Comparison of ENCODE assay signal across 17 cellular contexts in genomic region chr17:47872019-47872650, GRCh38. TPM values are rescaled to one million over a fixed set of nuclear protein-coding genes. Genes with fewer than 3 reads are reported as not detected.
DNase-seq lines count a peak whose midpoint lies in the region; ATAC-seq, FAIRE-seq and TF ChIP-seq lines count a peak whose summit lies in the region.
"Had no signal": no experiment of that assay in that cellular context is flagged by ENCODE, and none has a peak within 500 bp of the region (broad histone marks: within the 10 kb centered on the region; RNA-seq: fewer than 3 reads in every experiment).

No MANE protein-coding gene starts in this region.

- H3K27ac Mint-ChIP-seq in stimulated activated naive B cell treated with anti-CD40 and anti-IgM and Interleukin-4, amounts not matched to agents 10 μg/mL and 1 μg/mL and 100 μg/mL, for 72 hours: no peak overlapping the region
- no peak overlapping the region for H3K27ac Mint-ChIP-seq in activated CD4-positive, alpha-beta T cell treated with anti-CD3 and anti-CD28 coated beads, Interleukin-2, amount 10 ng/mL, durations not matched to agents 7 days and 5 days
- H3K27ac Mint-ChIP-seq in Calu3 (ENCODE audit: unreplicated experiment): no peak overlapping the region
- H3K27ac Mint-ChIP-seq: activated CD8-positive, alpha-beta T cell treated with anti-CD3 and anti-CD28 coated beads for 36 hours; CD8-positive, alpha-beta T cell; naive thymus-derived CD4-positive, alpha-beta T cell had no signal

- ATAC-seq in stimulated activated naive B cell treated with anti-CD40 and anti-IgM and Interleukin-4, amounts not matched to agents 10 μg/mL and 1 μg/mL and 100 μg/mL, for 72 hours (replicated peaks): peak; percentile 23 to 29
- ATAC-seq in GM18873 (IDR thresholded peaks at IDR 0.05; ENCODE audit: low FRiP score, unreplicated experiment): no peak
- ATAC-seq: activated CD8-positive, alpha-beta T cell treated with anti-CD3 and anti-CD28 coated beads for 36 hours; CD8-positive, alpha-beta T cell; naive thymus-derived CD4-positive, alpha-beta T cell; right lobe of liver had no signal

- no peaks in the 10 kb centered on the region for H3K9me3 Mint-ChIP-seq in stimulated activated naive B cell treated with anti-CD40 and anti-IgM and Interleukin-4, amounts not matched to agents 10 μg/mL and 1 μg/mL and 100 μg/mL, for 72 hours
- H3K9me3 Mint-ChIP-seq in activated CD4-positive, alpha-beta T cell treated with anti-CD3 and anti-CD28 coated beads, Interleukin-2, amount 10 ng/mL, durations not matched to agents 7 days and 5 days: no peaks in the 10 kb centered on the region
- no peaks in the 10 kb centered on the region for H3K9me3 Mint-ChIP-seq in Calu3 (ENCODE audit: low read depth, unreplicated experiment)
- H3K9me3 Mint-ChIP-seq: activated CD8-positive, alpha-beta T cell treated with anti-CD3 and anti-CD28 coated beads for 36 hours; CD8-positive, alpha-beta T cell; naive thymus-derived CD4-positive, alpha-beta T cell had no signal

- CTCF ChIA-PET in activated CD4-positive, alpha-beta T cell treated with anti-CD3 and anti-CD28 coated beads, Interleukin-2, amount 10 ng/mL, durations not matched to agents 7 days and 5 days (lab: Charles Lee): interaction anchor here (0.7 to 2.9 kb wide), 7 partner anchors 9 to 1841 kb away, joined by 3 to 8 read pairs (median 4); partner anchors contain the start of gene SCRN2
- CTCF ChIA-PET in Calu3 (lab: Charles Lee): interaction anchor here (0.7 to 1.2 kb wide), 2 partner anchors 12 to 13 kb away, joined by 3 read pairs; no protein-coding TSS in a partner anchor

- intact Hi-C loops in Calu3 (cut with micrococcal nuclease; ENCODE audit: unreplicated experiment): no loop called here

- FAIRE-seq in bronchial epithelial cell (lab: Jason Lieb, UNC): peak; percentile 43
- FAIRE-seq: frontal cortex had no signal

- H3K27me3 ChIP-seq in bronchial epithelial cell (ENCODE audit: control insufficient read depth, insufficient read depth, low read length): peaks cover 4% of the 10 kb centered on the region
- H3K27me3 ChIP-seq: right lobe of liver had no signal

- peaks cover 52 to 68% of the 10 kb centered on the region in 2 donors for H3K27me3 Mint-ChIP-seq in stimulated activated naive B cell treated with anti-CD40 and anti-IgM and Interleukin-4, amounts not matched to agents 10 μg/mL and 1 μg/mL and 100 μg/mL, for 72 hours
- H3K27me3 Mint-ChIP-seq in activated CD4-positive, alpha-beta T cell treated with anti-CD3 and anti-CD28 coated beads, Interleukin-2, amount 10 ng/mL, durations not matched to agents 7 days and 5 days: peaks cover 59% of the 10 kb centered on the region
- H3K27me3 Mint-ChIP-seq in Calu3 (ENCODE audit: unreplicated experiment): peaks cover 95% of the 10 kb centered on the region

- DNase-seq in NOMO-1 treated with DMSO at 0.1 percent for 48 hours (lab: John Stamatoyannopoulos, UW; ENCODE audit: unreplicated experiment) (peak; percentile 24), NOMO-1 treated with dmso at 0.1 percent for 144 hours (lab: John Stamatoyannopoulos, UW; ENCODE audit: unreplicated experiment) (no peak), bronchial epithelial cell (ENCODE audit: low read depth) (peak; percentile 48), iPS-NIHi7 (ENCODE audit: extremely low spot score) (peak; percentile 60), Calu3 (no peak)
- no peak for DNase-seq in stimulated activated naive B cell treated with anti-CD40 and anti-IgM and Interleukin-4, amounts not matched to agents 10 μg/mL and 1 μg/mL and 100 μg/mL, for 72 hours
- no peak for DNase-seq in activated CD4-positive, alpha-beta T cell treated with anti-CD3 and anti-CD28 coated beads, Interleukin-2, amount 10 ng/mL, durations not matched to agents 7 days and 5 days
- DNase-seq: activated CD8-positive, alpha-beta T cell treated with anti-CD3 and anti-CD28 coated beads for 36 hours; CD8-positive, alpha-beta T cell; GF-D8; left cardiac atrium; naive thymus-derived CD4-positive, alpha-beta T cell; NCI-H2029 had no signal

- TF ChIP-seq CTCF in bronchial epithelial cell (IDR thresholded peaks at IDR 0.05; ENCODE audit: insufficient read depth, low read length, severe bottlenecking) (no peak), Calu3 (IDR thresholded peaks at IDR 0.05; ENCODE audit: unreplicated experiment) (no peak)

- no TSS peak for BruUV-seq in Calu3 (replicated peaks; lab: Mats Ljungman, UMichigan)

- H3K36me3 Mint-ChIP-seq in stimulated activated naive B cell treated with anti-CD40 and anti-IgM and Interleukin-4, amounts not matched to agents 10 μg/mL and 1 μg/mL and 100 μg/mL, for 72 hours: no peaks in the 10 kb centered on the region
- no peaks in the 10 kb centered on the region for H3K36me3 Mint-ChIP-seq in activated CD4-positive, alpha-beta T cell treated with anti-CD3 and anti-CD28 coated beads, Interleukin-2, amount 10 ng/mL, durations not matched to agents 7 days and 5 days (ENCODE audit: low read depth)
- H3K36me3 Mint-ChIP-seq in Calu3 (ENCODE audit: insufficient read depth, unreplicated experiment): no peaks in the 10 kb centered on the region
- H3K36me3 Mint-ChIP-seq: CD8-positive, alpha-beta T cell had no signal

- no peaks in the 10 kb centered on the region for H3K36me3 ChIP-seq in bronchial epithelial cell (ENCODE audit: control insufficient read depth, insufficient read depth, low read length)
- H3K36me3 ChIP-seq: right lobe of liver had no signal

- H3K4me3 Mint-ChIP-seq in stimulated activated naive B cell treated with anti-CD40 and anti-IgM and Interleukin-4, amounts not matched to agents 10 μg/mL and 1 μg/mL and 100 μg/mL, for 72 hours: no peak overlapping the region
- no peak overlapping the region for H3K4me3 Mint-ChIP-seq in activated CD4-positive, alpha-beta T cell treated with anti-CD3 and anti-CD28 coated beads, Interleukin-2, amount 10 ng/mL, durations not matched to agents 7 days and 5 days
- no peak overlapping the region for H3K4me3 Mint-ChIP-seq in Calu3 (ENCODE audit: low read depth, unreplicated experiment)
- H3K4me3 Mint-ChIP-seq: activated CD8-positive, alpha-beta T cell treated with anti-CD3 and anti-CD28 coated beads for 36 hours; CD8-positive, alpha-beta T cell; naive thymus-derived CD4-positive, alpha-beta T cell had no signal

- peaks cover 3 to 20% of the 10 kb centered on the region in 2 donors for H3K4me1 Mint-ChIP-seq in stimulated activated naive B cell treated with anti-CD40 and anti-IgM and Interleukin-4, amounts not matched to agents 10 μg/mL and 1 μg/mL and 100 μg/mL, for 72 hours
- H3K4me1 Mint-ChIP-seq in activated CD4-positive, alpha-beta T cell treated with anti-CD3 and anti-CD28 coated beads, Interleukin-2, amount 10 ng/mL, durations not matched to agents 7 days and 5 days: no peaks in the 10 kb centered on the region
- H3K4me1 Mint-ChIP-seq in Calu3 (ENCODE audit: low read depth, unreplicated experiment): no peaks in the 10 kb centered on the region

- H3K4me3 ChIP-seq in bronchial epithelial cell (ENCODE audit: low read depth, low read length): peak overlapping the region; percentile 20
- H3K4me3 ChIP-seq: dorsolateral prefrontal cortex, right lobe of liver had no signal

- POLR2A ChIA-PET in activated CD4-positive, alpha-beta T cell treated with anti-CD3 and anti-CD28 coated beads, Interleukin-2, amount 10 ng/mL, durations not matched to agents 7 days and 5 days (lab: Charles Lee): no interaction called here

RNA-seq across cellular contexts. Expression of gene SP6, which starts 21.2 kb away (rescaled TPM):
- total RNA-seq in bronchial epithelial cell: 0.79 and 2.4 TPM in 2 replicates
- total RNA-seq in activated CD4-positive, alpha-beta T cell treated with anti-CD3 and anti-CD28 coated beads, Interleukin-2, amount 10 ng/mL, durations not matched to agents 7 days and 5 days: not detected
- total RNA-seq in Calu3 (2022): 1.1 and 1.2 TPM in 2 replicates
- total RNA-seq: frontal cortex had no signal

RNA-seq across cellular contexts. Expression of gene SP2, which starts 23.9 kb away (rescaled TPM):
- total RNA-seq in bronchial epithelial cell (1.1 and 1.7 TPM in 2 replicates), Calu3 (2022) (21.5 and 22.4 TPM in 2 replicates)
- 10 to 100 TPM; 27.6 to 33.8 TPM for total RNA-seq in activated CD4-positive, alpha-beta T cell treated with anti-CD3 and anti-CD28 coated beads, Interleukin-2, amount 10 ng/mL, durations not matched to agents 7 days and 5 days

RNA-seq across cellular contexts. Expression of gene SCRN2, which starts 31.1 kb away (rescaled TPM):
- total RNA-seq in bronchial epithelial cell (23.7 and 28.2 TPM in 2 replicates), Calu3 (2022) (34.8 and 37.0 TPM in 2 replicates)
- total RNA-seq in activated CD4-positive, alpha-beta T cell treated with anti-CD3 and anti-CD28 coated beads, Interleukin-2, amount 10 ng/mL, durations not matched to agents 7 days and 5 days: 10 to 100 TPM; 26.8 to 33.2 TPM

RNA-seq across cellular contexts. Expression of gene LRRC46, which starts 40.7 kb away (rescaled TPM):
- total RNA-seq in bronchial epithelial cell (not detected in 2 replicates), Calu3 (2022) (2.9 and 4.0 TPM in 2 replicates)
- total RNA-seq in activated CD4-positive, alpha-beta T cell treated with anti-CD3 and anti-CD28 coated beads, Interleukin-2, amount 10 ng/mL, durations not matched to agents 7 days and 5 days: 1 to 10 TPM in 1 of 2 experiments, under 1 TPM in 1; 0.79 to 1.4 TPM
- total RNA-seq: frontal cortex, left cardiac atrium had no signal

RNA-seq across cellular contexts. Expression of gene MRPL10, which starts 40.8 kb away (rescaled TPM):
- total RNA-seq in bronchial epithelial cell (9.6 and 14.0 TPM in 2 replicates), Calu3 (2022) (70.2 and 84.1 TPM in 2 replicates)
- total RNA-seq in activated CD4-positive, alpha-beta T cell treated with anti-CD3 and anti-CD28 coated beads, Interleukin-2, amount 10 ng/mL, durations not matched to agents 7 days and 5 days: 10 to 100 TPM; 46.9 to 51.9 TPM

Comparison
In these comparisons a context has a peak if more than half of its experiments do, and no peak if none do; other contexts are left out.
1. DNase-seq: peak in NOMO-1 treated with DMSO at 0.1 percent for 48 hours (single experiment), bronchial epithelial cell (single experiment) and iPS-NIHi7 (single experiment); none in NOMO-1 treated with dmso at 0.1 percent for 144 hours (single experiment), stimulated activated naive B cell treated with anti-CD40 and anti-IgM and Interleukin-4, amounts not matched to agents 10 μg/mL and 1 μg/mL and 100 μg/mL, for 72 hours (single experiment), activated CD4-positive, alpha-beta T cell treated with anti-CD3 and anti-CD28 coated beads, Interleukin-2, amount 10 ng/mL, durations not matched to agents 7 days and 5 days (single experiment) and Calu3 (single experiment).